8 cellular contexts compared by ENCODE assay signal in the genomic region with DNA sequence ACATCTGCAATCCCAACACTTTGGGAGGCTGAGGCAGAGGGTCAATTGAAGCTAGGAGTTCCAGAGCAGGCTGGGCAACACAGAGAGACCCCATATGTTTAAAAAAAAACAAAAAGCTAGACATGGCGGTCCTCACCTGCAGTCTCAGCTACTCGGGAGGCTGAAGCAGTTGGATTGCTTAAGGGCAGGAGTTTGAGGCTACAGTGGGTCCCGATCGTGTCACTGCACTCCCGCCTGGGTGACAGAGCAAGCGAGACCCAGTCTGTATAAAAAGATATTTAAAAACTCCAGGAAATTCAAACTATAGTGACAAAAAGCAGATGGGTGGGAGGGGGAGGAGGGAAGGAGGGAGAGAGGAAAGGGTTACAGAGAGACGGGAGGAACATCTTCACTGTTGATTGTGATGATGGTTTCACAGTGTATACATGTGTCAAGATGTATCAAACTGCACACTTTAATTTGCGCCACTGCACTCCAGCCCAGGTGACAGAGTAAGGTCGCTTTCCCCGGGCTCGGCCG. TPM values are rescaled to one million over a fixed set of nuclear protein-coding genes. Genes with fewer than 3 reads are reported as not detected.
DNase-seq lines count a peak whose midpoint lies in the region; ATAC-seq, FAIRE-seq and TF ChIP-seq lines count a peak whose summit lies in the region.

No MANE protein-coding gene starts in this region.

- H3K9me3 ChIP-seq in IMR-90 (ENCODE audit: control insufficient read depth, insufficient read depth, low read length) (no peaks in the 10 kb centered on the region), astrocyte (ENCODE audit: insufficient read depth, low read depth, low read length) (no peaks in the 10 kb centered on the region)

- peak overlapping the region; percentile 94 for H2AK9ac ChIP-seq in IMR-90 (replicated peaks; ENCODE audit: low read depth, low read length, poor library complexity)

- TF ChIP-seq RAD21 in IMR-90 (IDR thresholded peaks at IDR 0.05; ENCODE audit: low read length), result no peak

- H2AK5ac ChIP-seq in IMR-90 (ENCODE audit: low read depth, low read length), result peak overlapping the region; percentile 97

- peak overlapping the region; percentile 90 to 93 for H4K8ac ChIP-seq in IMR-90 (ENCODE audit: low read depth in 2 of 2, low read length in 2 of 2)

- BruUV-seq in IMR-90 (replicated peaks; lab: Mats Ljungman, UMichigan), result no TSS peak

- H3K27ac ChIP-seq in IMR-90 (ENCODE audit: insufficient read depth, low read length), result peak overlapping the region; percentile 98
- peak overlapping the region; percentile 93 for H3K27ac ChIP-seq in astrocyte (ENCODE audit: low read depth, low read length)
- H3K27ac ChIP-seq in urinary bladder (ENCODE audit: low read depth), result peak overlapping the region; percentile 94

- H4K5ac ChIP-seq in IMR-90 (ENCODE audit: low read depth, low read length), result peak overlapping the region; percentile 91

- peak overlapping the region; percentile 59 for H2BK120ac ChIP-seq in IMR-90 (ENCODE audit: low read depth, low read length)

- ATAC-seq in GM18519 (IDR thresholded peaks at IDR 0.05; ENCODE audit: low FRiP score, unreplicated experiment) (peak; percentile 3), IMR-90 (ENCODE audit: low read depth) (no peak; the same call in 1 of the 2 replicates), GM18861 (IDR thresholded peaks at IDR 0.05; ENCODE audit: unreplicated experiment) (no peak), GM21360 (IDR thresholded peaks at IDR 0.05; ENCODE audit: unreplicated experiment) (no peak)

- H3K36me3 ChIP-seq in IMR-90 (ENCODE audit: control insufficient read depth, insufficient read depth, low read length), result peaks cover 4% of the 10 kb centered on the region
- H3K36me3 ChIP-seq in astrocyte (ENCODE audit: insufficient read depth, low read length), result peaks cover 4% of the 10 kb centered on the region
- H3K36me3 ChIP-seq in urinary bladder (ENCODE audit: insufficient read depth), result no peaks in the 10 kb centered on the region

- H3K27me3 ChIP-seq in IMR-90 (ENCODE audit: control insufficient read depth, insufficient read depth, low read length) (no peaks in the 10 kb centered on the region), astrocyte (ENCODE audit: insufficient read depth, low read length) (no peaks in the 10 kb centered on the region)

- H4K91ac ChIP-seq in IMR-90 (ENCODE audit: insufficient read depth, low read depth, low read length), result peak overlapping the region; percentile 95

- H3K36me3 Mint-ChIP-seq in astrocyte (ENCODE audit: low read depth, unreplicated experiment), result no peaks in the 10 kb centered on the region

- H4K20me1 ChIP-seq in IMR-90 (ENCODE audit: insufficient read depth, low read length) (0 out of 2 replicates have a peak, but pooled peaks cover 2% of the 10 kb centered on the region), astrocyte (ENCODE audit: insufficient read depth, low read length) (peaks cover 6% of the 10 kb centered on the region)

- H2AFZ ChIP-seq in IMR-90 (replicated peaks; ENCODE audit: low read length, poor library complexity), result peak overlapping the region; percentile 97
- H2AFZ ChIP-seq in astrocyte (ENCODE audit: low read depth, low read length), result peak overlapping the region; percentile 92

- H3K4me3 Mint-ChIP-seq in astrocyte (ENCODE audit: unreplicated experiment), result peak overlapping the region; percentile 92

- H2BK5ac ChIP-seq in IMR-90 (ENCODE audit: low read depth, low read length, poor library complexity, severe bottlenecking), result peak overlapping the region; percentile 91

- peak overlapping the region; percentile 49; the same call in 1 of the 2 replicates for H2BK20ac ChIP-seq in IMR-90 (ENCODE audit: low read depth, low read length)

- peak overlapping the region; percentile 99 for H3K14ac ChIP-seq in IMR-90 (replicated peaks; ENCODE audit: low read depth, low read length)

- DNase-seq in IMR-90 (no peak), astrocyte (ENCODE audit: low read depth) (no peak), lower leg skin (ENCODE audit: low spot score in 2 of 2) (no peak)
- no peak for DNase-seq in NK-92 treated with Interleukin-12 subunit alpha and Interleukin-12 subunit beta, amount 100 ng/mL, for 24 hours (lab: John Stamatoyannopoulos, UW)

- peaks cover 38 to 60% of the 10 kb centered on the region in 2 experiments for H3K79me1 ChIP-seq in IMR-90 (ENCODE audit: low read depth in 1 of 2, low read length in 2 of 2)

- H2BK15ac ChIP-seq in IMR-90 (ENCODE audit: low read depth, low read length), result no peak overlapping the region

- H3K4me1 Mint-ChIP-seq in astrocyte (ENCODE audit: low read depth, unreplicated experiment), result peaks cover 21% of the 10 kb centered on the region

- no peak for FAIRE-seq in astrocyte (lab: Jason Lieb, UNC)

- peak overlapping the region; percentile 100 for H3K23ac ChIP-seq in IMR-90 (ENCODE audit: low read depth, low read length)

- H3K4me3 ChIP-seq in IMR-90 (ENCODE audit: insufficient read depth, low read depth, low read length) (peak overlapping the region; percentile 93), astrocyte (ENCODE audit: insufficient read depth, low read depth, low read length) (peak overlapping the region; percentile 86), lower leg skin (ENCODE audit: low read depth, poor library complexity, severe bottlenecking) (peak overlapping the region; percentile 45), urinary bladder (ENCODE audit: low read depth, low read length) (peak overlapping the region; percentile 98)

- TF ChIP-seq CTCF in IMR-90 (conservative IDR thresholded peaks at IDR 0.05; ENCODE audit: low read depth, low read length) (no peak), astrocyte (IDR thresholded peaks at IDR 0.05; ENCODE audit: insufficient read depth, low read depth, low read length) (no peak), lower leg skin (IDR thresholded peaks at IDR 0.05) (no peak)

- TF ChIP-seq POLR2A in IMR-90 (IDR thresholded peaks at IDR 0.05; ENCODE audit: low read depth, low read length) (no peak), lower leg skin (IDR thresholded peaks at IDR 0.05) (no peak)

- in situ Hi-C loops in IMR-90 (cut with MboI; ENCODE audit: low sequenced_read_pairs), result loop anchor here (25.0 kb wide), 1 partner anchor 391 kb away; no protein-coding TSS in a partner anchor

- POLR2A ChIA-PET in IMR-90 (lab: Charles Lee; ENCODE audit: unreplicated experiment), result no interaction called here

- no CpG with 5 or more reads among the region's 12 CpGs for WGBS in IMR-90 (ENCODE audit: extremely low coverage in 2 of 2, insufficient read length in 1 of 2), 2 experiments
- WGBS in lower leg skin, 2 donors, result 0 to 1% methylated on average over 12 of the region's 12 CpGs
- WGBS in urinary bladder, result under 1% methylated on average over 12 of the region's 12 CpGs

- peaks cover 14% of the 10 kb centered on the region; the same call in 1 of the 2 replicates for H3K9me1 ChIP-seq in IMR-90 (ENCODE audit: insufficient read depth, low read length)

- CTCF ChIA-PET in IMR-90 (lab: Yijun Ruan, JAX), result interaction anchor here (3.6 kb wide), 1 partner anchor 19 kb away, joined by 18 read pairs; no protein-coding TSS in a partner anchor

- intact Hi-C loops in IMR-90 (cut with micrococcal nuclease), result no loop called here
- intact Hi-C loops in lower leg skin (cut with DNase I; ENCODE audit: low total_unique reads), result no loop called here

- no peaks in the 10 kb centered on the region for H3K27me3 Mint-ChIP-seq in astrocyte (ENCODE audit: low read depth, unreplicated experiment)

- H3K27ac Mint-ChIP-seq in astrocyte (ENCODE audit: unreplicated experiment), result peak overlapping the region; percentile 78

- dilution Hi-C loops in IMR-90 (cut with HindIII; ENCODE audit: low sequenced_read_pairs, unreplicated experiment), result no loop called here

- H3K4me1 ChIP-seq in IMR-90 (ENCODE audit: control insufficient read depth, insufficient read depth, low read length), result peaks cover 6% of the 10 kb centered on the region; the same call in 1 of the 2 replicates
- H3K4me1 ChIP-seq in astrocyte (ENCODE audit: insufficient read depth, low read length), result peaks cover 10% of the 10 kb centered on the region
- no peaks in the 10 kb centered on the region for H3K4me1 ChIP-seq in urinary bladder (ENCODE audit: insufficient read depth)

- no peaks in the 10 kb centered on the region for H3K9me3 Mint-ChIP-seq in astrocyte (ENCODE audit: unreplicated experiment)

- peak overlapping the region; percentile 96 for H3K56ac ChIP-seq in IMR-90 (ENCODE audit: extremely low read depth, insufficient read depth, low read length)

- H3K4ac ChIP-seq in IMR-90 (ENCODE audit: low read depth, low read length), result peak overlapping the region; percentile 98

- H3K9ac ChIP-seq in IMR-90 (ENCODE audit: low read depth, low read length) (peak overlapping the region; percentile 99), astrocyte (ENCODE audit: low read length) (peak overlapping the region; percentile 95)

- peaks cover 77% of the 10 kb centered on the region for H3K79me2 ChIP-seq in astrocyte (ENCODE audit: insufficient read depth, low read length)

- H3K4me2 ChIP-seq in IMR-90 (ENCODE audit: low read depth, low read length) (peak overlapping the region; percentile 97), astrocyte (ENCODE audit: low read length) (peak overlapping the region; percentile 99)

- H3K18ac ChIP-seq in IMR-90 (ENCODE audit: low read depth, low read length), result peak overlapping the region; percentile 87

TF ChIP-seq in IMR-90, 13 proteins besides CTCF, POLR2A, EP300 and RAD21:
- no peak; the same call in 1 of the 2 replicates for TF ChIP-seq MXI1 (IDR thresholded peaks at IDR 0.05; ENCODE audit: borderline replicate concordance, low read depth, low read length)

RNA-seq across cellular contexts. Expression of gene ZNF236, which starts 0.9 kb away (rescaled TPM):
- 9.7 and 11.1 TPM in 2 replicates for total RNA-seq in IMR-90 (2012; rRNA removed)
- polyA plus RNA-seq in IMR-90 (2012; rRNA removed), result 3.4 and 3.6 TPM in 2 replicates
- 2.0 and 3.7 TPM in 2 replicates for polyA plus RNA-seq in IMR-90 (2012; cell fraction: cytosol; rRNA removed)
- 12.4 and 16.5 TPM in 2 replicates for polyA plus RNA-seq in IMR-90 (2012; cell fraction: nucleus; rRNA removed; ENCODE audit: low replicate concordance)
- 10.9 and 13.3 TPM in 2 replicates for total RNA-seq in astrocyte
- 10 to 100 TPM in 3 of 4 donors, 1 to 10 TPM in 1; 8.9 to 15.2 (median 11.8) TPM for total RNA-seq in lower leg skin
- total RNA-seq in urinary bladder, result 24.7 TPM
- polyA plus RNA-seq in urinary bladder, result 4.0 TPM

Comparison
In these comparisons a context has a peak if more than half of its experiments do, and no peak if none do; other contexts are left out.
1. H3K4me3 ChIP-seq: peak in every context shown above with its lines; median percentile 98 in urinary bladder; 93 in IMR-90; 86 in astrocyte; 45 in lower leg skin.